25 cellular contexts compared by ENCODE assay signal in the genomic region with DNA sequence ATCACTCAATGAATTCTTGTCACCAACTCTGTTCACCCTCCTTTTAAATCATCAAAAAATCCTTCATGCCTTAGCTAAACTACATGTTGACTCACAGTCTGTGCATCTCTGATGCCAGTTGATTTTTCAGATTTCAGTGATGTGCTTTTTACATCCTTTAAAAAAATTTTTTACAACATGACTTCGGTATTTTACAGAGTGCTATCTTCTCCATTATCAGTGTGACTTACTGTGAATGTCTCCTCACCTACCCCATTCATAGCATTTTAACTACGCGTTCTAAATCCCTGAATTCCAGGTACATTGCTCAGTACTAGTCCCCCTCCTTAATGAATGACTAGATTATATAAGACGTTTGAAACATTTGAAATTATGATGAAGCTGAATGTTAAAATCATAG.
"Had no signal": no experiment of that assay in that cellular context is flagged by ENCODE, and none has a peak within 500 bp of the region (broad histone marks: within the 10 kb centered on the region; RNA-seq: fewer than 3 reads in every experiment).

No MANE protein-coding gene starts in this region.

- H3K4me1 ChIP-seq: colonic mucosa, gastroesophageal sphincter, spleen, suprapubic skin, tibial artery had no signal

- H2AFZ ChIP-seq: hepatocyte had no signal

- H3K4me3 ChIP-seq: cardiac muscle cell, colonic mucosa, gastroesophageal sphincter, hepatocyte, spleen, suprapubic skin, tibial artery had no signal

- H3K27ac Mint-ChIP-seq: activated B cell treated with CpG ODN at 0.5 μM for 24 hours; activated CD8-positive, alpha-beta T cell treated with anti-CD3 and anti-CD28 coated beads for 36 hours; activated T-helper 17 cell treated with anti-CD3 and anti-CD28 coated beads, Interleukin-2, amount 50 U/mL, for 72 hours; naive thymus-derived CD4-positive, alpha-beta T cell; T-helper 2 cell treated with Interferon-gamma antibody and Interleukin-4, amounts not matched to agents 5 μg/mL and 100 μg/mL, for 36 hours had no signal

- H3K27me3 ChIP-seq: cardiac muscle cell, colonic mucosa, gastroesophageal sphincter, hepatocyte, tibial artery had no signal

- H3K27ac ChIP-seq: colonic mucosa, gastroesophageal sphincter, hepatocyte, spleen, suprapubic skin, tibial artery had no signal

- DNase-seq: activated B cell treated with CpG ODN at 0.5 μM for 24 hours; activated CD4-positive, alpha-beta T cell treated with anti-CD3 and anti-CD28 coated beads, Interleukin-2, amount 50 U/mL, for 1 hour; activated CD8-positive, alpha-beta T cell treated with anti-CD3 and anti-CD28 coated beads for 36 hours; activated gamma-delta T cell treated with Interleukin-2 at 50 U/mL for 16 hours; activated naive CD4-positive, alpha-beta T cell treated with anti-CD3 and anti-CD28 coated beads, Interleukin-2, amount 50 U/mL, for 16 hours; activated T-cell treated with anti-CD3 and anti-CD28 coated beads, Interleukin-2, amount 50 U/mL, for 4 hours; cerebellar nuclear complex; colonic mucosa; effector memory CD4-positive, alpha-beta T cell; erythroblast; islet precursor cell; mammary epithelial cell; midbrain; naive thymus-derived CD4-positive, alpha-beta T cell; occipital lobe; right cardiac atrium; spleen; stimulated activated naive CD4-positive, alpha-beta T cell; tibial artery had no signal

- H3K4me2 ChIP-seq: hepatocyte had no signal

- H3K9me3 ChIP-seq: colonic mucosa, spleen, suprapubic skin, tibial artery had no signal

- H3K4me1 Mint-ChIP-seq: activated B cell treated with CpG ODN at 0.5 μM for 24 hours; activated T-helper 17 cell treated with anti-CD3 and anti-CD28 coated beads, Interleukin-2, amount 50 U/mL, for 72 hours had no signal

- H3K79me2 ChIP-seq: hepatocyte had no signal

- H3K36me3 Mint-ChIP-seq: naive thymus-derived CD4-positive, alpha-beta T cell had no signal

- H3K4me3 Mint-ChIP-seq: activated B cell treated with CpG ODN at 0.5 μM for 24 hours; activated CD8-positive, alpha-beta T cell treated with anti-CD3 and anti-CD28 coated beads for 36 hours; activated T-cell treated with anti-CD3 and anti-CD28 coated beads, Interleukin-2, amount 50 U/mL, for 4 hours; activated T-helper 17 cell treated with anti-CD3 and anti-CD28 coated beads, Interleukin-2, amount 50 U/mL, for 72 hours; naive thymus-derived CD4-positive, alpha-beta T cell; T-helper 2 cell treated with Interferon-gamma antibody and Interleukin-4, amounts not matched to agents 5 μg/mL and 100 μg/mL, for 36 hours had no signal

- H3K9me3 Mint-ChIP-seq: activated B cell treated with CpG ODN at 0.5 μM for 24 hours; activated CD8-positive, alpha-beta T cell treated with anti-CD3 and anti-CD28 coated beads for 36 hours; activated T-cell treated with anti-CD3 and anti-CD28 coated beads, Interleukin-2, amount 50 U/mL, for 4 hours; activated T-helper 17 cell treated with anti-CD3 and anti-CD28 coated beads, Interleukin-2, amount 50 U/mL, for 72 hours; T-helper 2 cell treated with Interferon-gamma antibody and Interleukin-4, amounts not matched to agents 5 μg/mL and 100 μg/mL, for 36 hours had no signal

- H3K36me3 ChIP-seq: cardiac muscle cell, colonic mucosa, gastroesophageal sphincter, spleen, suprapubic skin, tibial artery had no signal
